ENCODE assay signal across 8 cellular contexts in the genomic region with DNA sequence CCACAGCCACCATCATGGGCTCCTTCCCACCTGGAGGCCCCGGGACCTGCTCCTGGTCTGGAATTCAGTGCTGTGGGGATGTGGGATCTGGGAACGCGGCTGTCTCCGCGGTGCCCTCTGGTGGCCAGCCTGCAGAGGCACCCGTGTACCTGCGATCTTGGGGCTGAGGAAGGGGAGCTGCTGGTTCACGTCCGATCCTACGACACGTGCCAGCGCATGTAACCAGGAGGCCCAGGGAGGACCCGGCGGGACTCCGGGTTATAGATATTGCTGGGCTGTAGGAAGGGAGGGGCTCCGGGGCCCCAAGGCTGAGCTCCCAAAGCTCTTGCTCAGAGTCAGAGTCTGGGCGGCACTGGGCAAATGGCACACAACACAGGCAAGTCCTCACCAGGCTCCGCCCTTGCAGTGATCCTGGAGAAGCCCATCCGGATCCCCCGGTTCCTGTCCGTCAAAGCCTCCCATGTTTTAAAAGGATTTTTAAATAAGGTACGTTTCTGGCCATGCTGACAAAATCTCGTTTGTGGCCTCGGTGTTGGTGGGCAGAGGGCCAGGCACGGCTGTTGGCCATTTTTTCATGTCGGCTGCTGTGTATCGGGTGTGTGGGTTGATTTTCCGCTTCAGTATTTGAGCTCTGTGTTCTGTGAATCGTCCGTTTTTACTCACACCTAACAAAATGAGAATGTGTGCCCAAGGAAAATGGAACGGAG. TPM values are rescaled to one million over a fixed set of nuclear protein-coding genes. Genes with fewer than 3 reads are reported as not detected.
DNase-seq lines count a peak whose midpoint lies in the region; ATAC-seq and TF ChIP-seq lines count a peak whose summit lies in the region.

No MANE protein-coding gene starts in this region.

- no peak for TF ChIP-seq EP300 in suprapubic skin (IDR thresholded peaks at IDR 0.05)

- no peak for TF ChIP-seq POLR2A in suprapubic skin (IDR thresholded peaks at IDR 0.05)

- H3K4me3 ChIP-seq in WI38 (ENCODE audit: low read depth, low read length) (no peak overlapping the region; the same call in 1 of the 2 replicates), suprapubic skin (peak overlapping the region; percentile 38)

- no peaks in the 10 kb centered on the region for H3K27me3 ChIP-seq in suprapubic skin

- peak; percentile 74 for DNase-seq in activated effector memory CD4-positive, alpha-beta T cell treated with anti-CD3 and anti-CD28 coated beads, Interleukin-2, amount 50 U/mL, for 16 hours
- no peak for DNase-seq in activated effector memory CD4-positive, alpha-beta T cell treated with Interleukin-2 at 50 U/mL for 16 hours
- peak; percentile 51 for DNase-seq in NCI-H146 (lab: John Stamatoyannopoulos, UW)
- peak; percentile 83 for DNase-seq in ecto neural progenitor cell (ENCODE audit: low spot score)
- peak; percentile 65 to 80 for DNase-seq in lung microvascular endothelial cell (ENCODE audit: low read depth in 2 of 2)
- no peak for DNase-seq in suprapubic skin (ENCODE audit: low spot score in 2 of 2)

- H3K4me1 ChIP-seq in suprapubic skin, result peaks cover 11% of the 10 kb centered on the region

- no peak overlapping the region for H3K27ac ChIP-seq in suprapubic skin

- WGBS in suprapubic skin, result 20% methylated on average over 21 of the region's 31 CpGs

- no peaks in the 10 kb centered on the region for H3K9me3 ChIP-seq in suprapubic skin

- peaks cover 12% of the 10 kb centered on the region for H3K36me3 ChIP-seq in suprapubic skin

- ATAC-seq in GM21786 (IDR thresholded peaks at IDR 0.05; ENCODE audit: unreplicated experiment), result no peak

- TF ChIP-seq CTCF in WI38 (IDR thresholded peaks at IDR 0.05; ENCODE audit: low read depth, low read length) (peak; percentile 93), suprapubic skin (IDR thresholded peaks at IDR 0.05) (peak; percentile 79 to 93)

RNA-seq across cellular contexts. Expression of a gene that starts 20.1 kb away (rescaled TPM):
- total RNA-seq in lung microvascular endothelial cell, result 14.8 and 19.8 TPM in 2 replicates
- 10 to 100 TPM; 18.6 to 47.3 (median 24.9) TPM for total RNA-seq in suprapubic skin

RNA-seq across cellular contexts. Expression of a gene that starts 53.6 kb away (rescaled TPM):
- total RNA-seq in lung microvascular endothelial cell (11.8 and 18.3 TPM in 2 replicates), suprapubic skin (10 to 100 TPM; 51.8 to 91.2 (median 68.1) TPM)

Comparison
In these comparisons a context has a peak if more than half of its experiments do, and no peak if none do; other contexts are left out.
1. DNase-seq: peak in activated effector memory CD4-positive, alpha-beta T cell treated with anti-CD3 and anti-CD28 coated beads, Interleukin-2, amount 50 U/mL, for 16 hours (single experiment), NCI-H146 (single experiment), ecto neural progenitor cell (single experiment) and lung microvascular endothelial cell (2 of 2); none in activated effector memory CD4-positive, alpha-beta T cell treated with Interleukin-2 at 50 U/mL for 16 hours (single experiment) and suprapubic skin (0 of 2).